Comparison of ENCODE assay signal across 9 cellular contexts in genomic region chr21:17775431-17776126, GRCh38. TPM values are rescaled to one million over a fixed set of nuclear protein-coding genes. Genes with fewer than 3 reads are reported as not detected.
DNase-seq lines count a peak whose midpoint lies in the region; ATAC-seq and TF ChIP-seq lines count a peak whose summit lies in the region.
"Had no signal": no experiment of that assay in that cellular context is flagged by ENCODE, and none has a peak within 500 bp of the region (broad histone marks: within the 10 kb centered on the region; RNA-seq: fewer than 3 reads in every experiment).

No MANE protein-coding gene starts in this region.

- intact Hi-C loops in body of pancreas (cut with DNase I), result no loop called here

- no peak for TF ChIP-seq CTCF in body of pancreas (IDR thresholded peaks at IDR 0.05)

- POLR2A ChIA-PET in HEK293T (lab: Yijun Ruan, JAX), result no interaction called here

- H3K4me1 ChIP-seq in body of pancreas, result no peaks in the 10 kb centered on the region
- H3K4me1 ChIP-seq: ascending aorta had no signal

- no peaks in the 10 kb centered on the region for H3K27me3 ChIP-seq in body of pancreas
- H3K27me3 ChIP-seq: ascending aorta had no signal

- CTCF ChIA-PET in HEK293T (lab: Yijun Ruan, JAX), result no interaction called here

- H3K36me3 ChIP-seq in body of pancreas (replicated peaks in 1 of 2; ENCODE audit: insufficient read depth in 1 of 2, low read depth in 2 of 2), result no peaks in the 10 kb centered on the region
- H3K36me3 ChIP-seq: ascending aorta had no signal

- no peak for TF ChIP-seq POLR2A in body of pancreas (IDR thresholded peaks at IDR 0.05)

- H3K9me3 ChIP-seq in body of pancreas, result no peaks in the 10 kb centered on the region
- H3K9me3 ChIP-seq: ascending aorta had no signal

- H3K4me3 ChIP-seq in body of pancreas, result no peak overlapping the region
- H3K4me3 ChIP-seq: ascending aorta had no signal

- WGBS in body of pancreas, 2 donors, result 53 to 85% methylated on average over 6 to 15 of the region's 17 CpGs

- peak; percentile 73 for ATAC-seq in GM19035 (IDR thresholded peaks at IDR 0.05; ENCODE audit: unreplicated experiment)
- ATAC-seq in HG03097 (IDR thresholded peaks at IDR 0.05; ENCODE audit: low FRiP score, unreplicated experiment), result peak; percentile 58
- ATAC-seq in body of pancreas, result no peak

- H3K27ac ChIP-seq in body of pancreas, result no peak overlapping the region
- H3K27ac ChIP-seq: ascending aorta had no signal

- DNase-seq in activated CD8-positive, alpha-beta memory T cell treated with anti-CD3 and anti-CD28 coated beads, Interleukin-2, amount 50 U/mL, for 4 hours, result peak; percentile 68
- DNase-seq in stimulated activated CD4-positive, alpha-beta T cell treated with anti-CD3 and anti-CD28 coated beads, Interleukin-4, amount 100 ng/mL, for 24 hours, result peak; percentile 64
- DNase-seq in HEK293T (ENCODE audit: extremely low spot score), result no peak
- no peak for DNase-seq in NCI-H1092 (lab: John Stamatoyannopoulos, UW)
- DNase-seq in body of pancreas, result no peak
- DNase-seq in HuH-7.5 (ENCODE audit: low spot score), result no peak

TF ChIP-seq in HEK293T, 16 proteins besides CTCF, POLR2A, EP300 and RAD21:
- TF ChIP-seq BHLHE40 (IDR thresholded peaks at IDR 0.05; ENCODE audit: borderline replicate concordance), result no peak
- TF ChIP-seq ELF4 (IDR thresholded peaks at IDR 0.05), result no peak

RNA-seq across cellular contexts. Expression of gene C21orf91, which starts 43.6 kb away (rescaled TPM):
- total RNA-seq in body of pancreas, result 1 to 10 TPM; 2.0 to 7.0 TPM

Comparison
In these comparisons a context has a peak if more than half of its experiments do, and no peak if none do; other contexts are left out.
1. DNase-seq: peak in activated CD8-positive, alpha-beta memory T cell treated with anti-CD3 and anti-CD28 coated beads, Interleukin-2, amount 50 U/mL, for 4 hours (single experiment) and stimulated activated CD4-positive, alpha-beta T cell treated with anti-CD3 and anti-CD28 coated beads, Interleukin-4, amount 100 ng/mL, for 24 hours (single experiment); none in HEK293T (single experiment), NCI-H1092 (single experiment), body of pancreas (0 of 4) and HuH-7.5 (single experiment).